Comparison of ENCODE assay signal across 9 cellular contexts in genomic region chrX:114611018-114611619, GRCh38. TPM values are rescaled to one million over a fixed set of nuclear protein-coding genes. Genes with fewer than 3 reads are reported as not detected.
A peak's percentile ranks its signal among the peaks of the same experiment; 100 is the strongest.
DNase-seq lines count a peak whose midpoint lies in the region; ATAC-seq, FAIRE-seq and TF ChIP-seq lines count a peak whose summit lies in the region.
"Had no signal": no experiment of that assay in that cellular context is flagged by ENCODE, and none has a peak within 500 bp of the region (broad histone marks: within the 10 kb centered on the region; RNA-seq: fewer than 3 reads in every experiment).

No MANE protein-coding gene starts in this region.

- no peak overlapping the region for H2AFZ ChIP-seq in IMR-90 (replicated peaks; ENCODE audit: low read length, poor library complexity)

- no CpG with 5 or more reads among the region's 11 CpGs for WGBS in IMR-90 (ENCODE audit: extremely low coverage in 2 of 2, insufficient read length in 1 of 2), 2 experiments

- intact Hi-C loops in IMR-90 (cut with micrococcal nuclease) = loop anchor here (1.0 kb wide), 2 partner anchors 348 to 536 kb away; no protein-coding TSS in a partner anchor

- H2AK5ac ChIP-seq in IMR-90 (ENCODE audit: low read depth, low read length) = no peak overlapping the region

- no peak overlapping the region for H2BK15ac ChIP-seq in IMR-90 (ENCODE audit: low read depth, low read length)

- H4K5ac ChIP-seq in IMR-90 (ENCODE audit: low read depth, low read length) = no peak overlapping the region

- in situ Hi-C loops in IMR-90 (cut with MboI; ENCODE audit: low sequenced_read_pairs) = loop anchor here (25.0 kb wide), 1 partner anchor 526 kb away; no protein-coding TSS in a partner anchor

- no peak overlapping the region for H3K9ac ChIP-seq in IMR-90 (ENCODE audit: low read depth, low read length)

- TF ChIP-seq RAD21 in IMR-90 (IDR thresholded peaks at IDR 0.05; ENCODE audit: low read length) = peak; percentile 30; the same call in 1 of the 2 replicates

- no peak overlapping the region for H2BK20ac ChIP-seq in IMR-90 (ENCODE audit: low read depth, low read length)

- no peak overlapping the region for H3K23ac ChIP-seq in IMR-90 (ENCODE audit: low read depth, low read length)

- H2BK120ac ChIP-seq in IMR-90 (ENCODE audit: low read depth, low read length) = no peak overlapping the region

- TF ChIP-seq POLR2A in IMR-90 (IDR thresholded peaks at IDR 0.05; ENCODE audit: low read depth, low read length) = no peak

- peak; percentile 4 for DNase-seq in SKM-1 treated with dmso at 0.1 percent for 144 hours (lab: John Stamatoyannopoulos, UW; ENCODE audit: unreplicated experiment)
- no peak for DNase-seq in SKM-1 (lab: John Stamatoyannopoulos, UW; ENCODE audit: unreplicated experiment)
- DNase-seq in GM19239 (ENCODE audit: insufficient read length, low spot score) = no peak
- peak; percentile 35 for DNase-seq in IMR-90
- DNase-seq in SW480 (ENCODE audit: low spot score) = peak; percentile 13
- DNase-seq in fibroblast of villous mesenchyme (ENCODE audit: low read depth) = peak; percentile 44
- no peak for DNase-seq in retinal pigment epithelial cell (ENCODE audit: low read depth)

- no peaks in the 10 kb centered on the region for H4K20me1 ChIP-seq in IMR-90 (ENCODE audit: insufficient read depth, low read length)

- dilution Hi-C loops in IMR-90 (cut with HindIII; ENCODE audit: low sequenced_read_pairs, unreplicated experiment) = no loop called here

- H3K36me3 ChIP-seq in IMR-90 (ENCODE audit: control insufficient read depth, insufficient read depth, low read length) = no peaks in the 10 kb centered on the region

- H2AK9ac ChIP-seq in IMR-90 (replicated peaks; ENCODE audit: low read depth, low read length, poor library complexity) = no peak overlapping the region

- no peaks in the 10 kb centered on the region for H3K4me1 ChIP-seq in IMR-90 (ENCODE audit: control insufficient read depth, insufficient read depth, low read length)

- no peak overlapping the region for H3K27ac ChIP-seq in IMR-90 (ENCODE audit: insufficient read depth, low read length)

- H3K9me3 ChIP-seq in IMR-90 (ENCODE audit: control insufficient read depth, insufficient read depth, low read length) = no peaks in the 10 kb centered on the region

- H3K79me1 ChIP-seq in IMR-90 (ENCODE audit: low read depth in 1 of 2, low read length in 2 of 2) = no peaks in the 10 kb centered on the region

- CTCF ChIA-PET in IMR-90 (lab: Yijun Ruan, JAX) = interaction anchor here (0.7 to 1.6 kb wide), 3 partner anchors 10 to 536 kb away, joined by 3 to 7 read pairs (median 4); no protein-coding TSS in a partner anchor

- no peak overlapping the region for H3K4ac ChIP-seq in IMR-90 (ENCODE audit: low read depth, low read length)

- peak; percentile 93 for FAIRE-seq in GM19239 (lab: Jason Lieb, UNC)

- H3K4me2 ChIP-seq in IMR-90 (ENCODE audit: low read depth, low read length) = no peak overlapping the region

- no peak overlapping the region for H3K14ac ChIP-seq in IMR-90 (replicated peaks; ENCODE audit: low read depth, low read length)

- no peak overlapping the region for H4K91ac ChIP-seq in IMR-90 (ENCODE audit: insufficient read depth, low read depth, low read length)

- H3K27me3 ChIP-seq in IMR-90 (ENCODE audit: control insufficient read depth, insufficient read depth, low read length) = no peaks in the 10 kb centered on the region

- H4K8ac ChIP-seq in IMR-90 (ENCODE audit: low read depth in 2 of 2, low read length in 2 of 2) = no peak overlapping the region

- POLR2A ChIA-PET in IMR-90 (lab: Charles Lee; ENCODE audit: unreplicated experiment) = no interaction called here

- TF ChIP-seq CTCF in IMR-90 (conservative IDR thresholded peaks at IDR 0.05; ENCODE audit: low read depth, low read length) (peak; percentile 65), fibroblast of villous mesenchyme (IDR thresholded peaks at IDR 0.05; ENCODE audit: insufficient read depth, low read depth, low read length) (peak; percentile 76), retinal pigment epithelial cell (conservative IDR thresholded peaks at IDR 0.05; ENCODE audit: low read depth, low read length) (peak; percentile 85)

- ATAC-seq in IMR-90 (ENCODE audit: low read depth) (peak; percentile 59), GM19455 (IDR thresholded peaks at IDR 0.05; ENCODE audit: unreplicated experiment) (no peak)

- H3K4me3 ChIP-seq in IMR-90 (ENCODE audit: insufficient read depth, low read depth, low read length) = no peak overlapping the region
- H3K4me3 ChIP-seq in fibroblast of villous mesenchyme (ENCODE audit: low read depth, low read length) = no peak overlapping the region
- no peak overlapping the region for H3K4me3 ChIP-seq in retinal pigment epithelial cell (ENCODE audit: low read length)

- H3K9me1 ChIP-seq in IMR-90 (ENCODE audit: insufficient read depth, low read length) = no peaks in the 10 kb centered on the region

- H2BK5ac ChIP-seq in IMR-90 (ENCODE audit: low read depth, low read length, poor library complexity, severe bottlenecking) = no peak overlapping the region

- H3K18ac ChIP-seq in IMR-90 (ENCODE audit: low read depth, low read length) = no peak overlapping the region

- H3K56ac ChIP-seq in IMR-90 (ENCODE audit: extremely low read depth, insufficient read depth, low read length) = no peak overlapping the region

- BruUV-seq in IMR-90 (replicated peaks; lab: Mats Ljungman, UMichigan) = no TSS peak

TF ChIP-seq in IMR-90, 13 proteins besides CTCF, POLR2A, EP300 and RAD21:
- TF ChIP-seq SMC3 (IDR thresholded peaks at IDR 0.05; ENCODE audit: low read depth, low read length) (peak; percentile 37; the same call in 1 of the 2 replicates), USF2 (IDR thresholded peaks at IDR 0.05; ENCODE audit: low read depth, low read length) (no peak), NFE2L2 (IDR thresholded peaks at IDR 0.05; ENCODE audit: low read depth, low read length) (no peak), ELK1 (IDR thresholded peaks at IDR 0.05; ENCODE audit: borderline replicate concordance, low read depth, low read length) (no peak), MXI1 (IDR thresholded peaks at IDR 0.05; ENCODE audit: borderline replicate concordance, low read depth, low read length) (no peak)

RNA-seq across cellular contexts. Expression of gene HTR2C, which starts 27.2 kb away (rescaled TPM):
- total RNA-seq in IMR-90 (2012; rRNA removed) (not detected in 2 replicates), fibroblast of villous mesenchyme (under 0.01 TPM in 2 replicates)
- not detected in 2 replicates for polyA plus RNA-seq in IMR-90 (2012; rRNA removed)
- polyA plus RNA-seq in IMR-90 (2012; cell fraction: cytosol; rRNA removed) = not detected in 2 replicates
- polyA plus RNA-seq in IMR-90 (2012; cell fraction: nucleus; rRNA removed; ENCODE audit: low replicate concordance) = not detected in 2 replicates
- polyA plus RNA-seq: adipose tissue had no signal

Comparison
In these comparisons a context has a peak if more than half of its experiments do, and no peak if none do; other contexts are left out.
1. DNase-seq: peak in SKM-1 treated with dmso at 0.1 percent for 144 hours (single experiment), IMR-90 (single experiment), SW480 (single experiment) and fibroblast of villous mesenchyme (single experiment); none in SKM-1 (single experiment), GM19239 (single experiment) and retinal pigment epithelial cell (single experiment).
2. Peak in every context shown above with its lines, with median percentiles within 50 percentile points of each other: CTCF ChIP-seq.